In the genomic region with DNA sequence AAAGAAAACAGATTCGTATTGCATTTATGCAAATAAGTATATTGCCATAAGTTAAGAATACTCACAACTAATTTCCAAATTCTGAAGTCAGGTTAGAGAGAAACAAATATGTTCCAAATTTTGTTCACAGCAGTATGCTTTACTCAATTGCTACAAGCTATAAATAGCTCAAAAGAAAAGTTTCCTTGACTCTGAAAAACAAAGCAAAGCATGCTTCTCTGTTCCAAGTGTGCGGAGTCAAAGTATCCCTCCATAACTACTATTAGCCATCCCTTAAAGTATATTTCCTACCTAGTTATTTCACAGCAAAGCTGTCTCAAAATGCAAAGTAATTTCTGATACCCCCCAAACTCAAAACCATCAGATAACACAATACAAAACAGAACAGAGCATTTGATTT, we compare ENCODE assay signal across 25 cellular contexts.
"Had no signal": no experiment of that assay in that cellular context is flagged by ENCODE, and none has a peak within 500 bp of the region (broad histone marks: within the 10 kb centered on the region; RNA-seq: fewer than 3 reads in every experiment).

No MANE protein-coding gene starts in this region.

- H3K4me1 Mint-ChIP-seq: immature natural killer cell, natural killer cell had no signal

- H3K9me3 ChIP-seq: body of pancreas, esophagus squamous epithelium, lower lobe of right lung, testis, vagina had no signal

- H3K27ac ChIP-seq: body of pancreas, esophagus squamous epithelium, lower lobe of right lung, vagina, VCaP had no signal

- H3K4me1 ChIP-seq: lower lobe of right lung, vagina had no signal

- ATAC-seq: activated naive CD4-positive, alpha-beta T cell treated with anti-CD3 and anti-CD28 coated beads, Interleukin-2, amount 50 U/mL, for 72 hours; activated T-cell treated with anti-CD3 and anti-CD28 coated beads, Interleukin-2, amount 50 U/mL, for 72 hours; body of pancreas; lower lobe of right lung; natural killer cell; stimulated activated naive CD8-positive, alpha-beta T cell treated with anti-CD3 and anti-CD28 coated beads, Interleukin-15, Interleukin-2, amounts not matched to agents 100 U/mL and 50 U/mL, for 24 hours had no signal

- H3K4me3 ChIP-seq: body of pancreas, esophagus squamous epithelium, lower lobe of right lung, testis, vagina had no signal

- H3K27me3 Mint-ChIP-seq: progenitor cell of endocrine pancreas had no signal

- H3K36me3 Mint-ChIP-seq: natural killer cell had no signal

- DNase-seq: activated CD4-positive, alpha-beta T cell treated with anti-CD3 and anti-CD28 coated beads for 4 hours; activated CD4-positive, alpha-beta T cell treated with anti-CD3 and anti-CD28 coated beads, Interleukin-2, amount 50 U/mL, for 4 hours; activated naive CD4-positive, alpha-beta T cell; activated T-cell treated with anti-CD3 and anti-CD28 coated beads for 4 hours; activated T-cell treated with anti-CD3 and anti-CD28 coated beads, Interleukin-2, amount 50 U/mL, for 72 hours; body of pancreas; esophagus squamous epithelium; foreskin melanocyte; hypothalamus; immature natural killer cell; kidney; lower lobe of right lung; mesenchymal stem cell; natural killer cell; stimulated activated CD4-positive, alpha-beta T cell treated with anti-CD3 and anti-CD28 coated beads, Interleukin-2, amount 100 ng/mL, for 48 hours; stimulated activated naive CD8-positive, alpha-beta T cell treated with anti-CD3 and anti-CD28 coated beads, Interleukin-15, Interleukin-2, amounts not matched to agents 100 U/mL and 50 U/mL, for 24 hours; SW 1271; T-helper 9 cell; testis; trophoblast cell had no signal

- H3K27ac Mint-ChIP-seq: activated naive CD4-positive, alpha-beta T cell treated with anti-CD3 and anti-CD28 coated beads, Interleukin-2, amount 50 U/mL, for 72 hours; activated T-cell treated with anti-CD3 and anti-CD28 coated beads, Interleukin-2, amount 50 U/mL, for 72 hours; immature natural killer cell; natural killer cell; progenitor cell of endocrine pancreas; T-helper 1 cell treated with Interleukin-12 subunit alpha and Interleukin-12 subunit beta and Interleukin-4 antibody, amounts not matched to agents 30 μg/mL and 1 μg/mL, for 36 hours had no signal

- H3K4me3 Mint-ChIP-seq: activated T-cell treated with anti-CD3 and anti-CD28 coated beads, Interleukin-2, amount 50 U/mL, for 72 hours; immature natural killer cell; natural killer cell; T-helper 1 cell treated with Interleukin-12 subunit alpha and Interleukin-12 subunit beta and Interleukin-4 antibody, amounts not matched to agents 30 μg/mL and 1 μg/mL, for 36 hours had no signal

- H3K36me3 ChIP-seq: vagina had no signal

- H3K9me3 Mint-ChIP-seq: activated naive CD4-positive, alpha-beta T cell treated with anti-CD3 and anti-CD28 coated beads, Interleukin-2, amount 50 U/mL, for 72 hours; natural killer cell had no signal

- H3K27me3 ChIP-seq: body of pancreas, esophagus squamous epithelium, testis, vagina had no signal
